In the genomic region with DNA sequence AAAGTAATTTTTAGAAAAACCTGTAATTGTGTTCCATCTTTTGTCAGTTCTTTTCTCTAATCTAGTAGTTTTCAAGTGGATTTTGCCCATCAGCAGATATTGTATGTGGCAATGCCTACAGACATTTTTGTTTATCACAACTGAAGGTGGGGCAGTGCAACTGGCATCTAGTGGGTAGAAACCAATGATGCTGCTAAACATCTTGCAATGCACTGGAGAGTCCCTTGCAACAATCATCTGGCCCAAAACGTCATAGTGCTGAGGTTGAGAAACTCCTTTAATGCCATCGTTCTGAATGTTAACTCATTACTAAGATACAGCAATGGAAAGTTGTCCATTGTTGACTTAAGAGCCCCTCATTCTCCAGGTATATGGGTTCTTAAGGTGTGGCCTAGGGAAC, we compare ENCODE assay signal across 19 cellular contexts.
DNase-seq lines count a peak whose midpoint lies in the region; ATAC-seq and TF ChIP-seq lines count a peak whose summit lies in the region.
"Had no signal": no experiment of that assay in that cellular context is flagged by ENCODE, and none has a peak within 500 bp of the region (broad histone marks: within the 10 kb centered on the region; RNA-seq: fewer than 3 reads in every experiment).

No MANE protein-coding gene starts in this region.

- peaks cover 12 to 17% of the 10 kb centered on the region in 2 donors for H3K4me1 ChIP-seq in gastrocnemius medialis

- H3K36me3 Mint-ChIP-seq in Calu3 (ENCODE audit: insufficient read depth, unreplicated experiment): peaks cover 5% of the 10 kb centered on the region

- DNase-seq in CD1c-positive myeloid dendritic cell (ENCODE audit: extremely low spot score) (peak; percentile 22), SK-MEL-5 (ENCODE audit: low read depth, low spot score) (peak; percentile 50), fibroblast of peridontal ligament (ENCODE audit: extremely low read depth) (peak; percentile 59), gastrocnemius medialis (no peak), RKO (ENCODE audit: low spot score) (no peak), Calu3 (no peak)
- no peak for DNase-seq in stimulated activated CD4-positive, alpha-beta T cell treated with anti-CD3 and anti-CD28 coated beads, Interleukin-4, amount 100 ng/mL, for 1 hour
- DNase-seq: CD8-positive, alpha-beta T cell; DMS153; GOT3; KG1; NCI-H1417; NCI-H1694 treated with DMSO at 0.1 percent for 48 hours; NCI-H2081 treated with DMSO at 0.1 percent for 48 hours; NCI-H2171 treated with DMSO at 0.1 percent for 48 hours; NCI-H446 treated with DMSO at 0.1 percent for 48 hours; NCI-H526 treated with DMSO at 0.1 percent for 48 hours; RPMI8226; SHP77 had no signal

- no peaks in the 10 kb centered on the region for H3K4me1 Mint-ChIP-seq in Calu3 (ENCODE audit: low read depth, unreplicated experiment)

- H3K9me3 ChIP-seq in gastrocnemius medialis: no peaks in the 10 kb centered on the region

- intact Hi-C loops in gastrocnemius medialis (cut with DNase I; ENCODE audit: low total_unique reads): no loop called here
- intact Hi-C loops in Calu3 (cut with micrococcal nuclease; ENCODE audit: unreplicated experiment): no loop called here

- in situ Hi-C loops in SK-MEL-5 (cut with HindIII; ENCODE audit: low pct_unique_long_range_greater_than_20kb, low sequenced_read_pairs): no loop called here
- in situ Hi-C loops in gastrocnemius medialis (cut with MboI; ENCODE audit: low sequenced_read_pairs in 4 of 4): no loop called here

- no peaks in the 10 kb centered on the region for H3K9me3 Mint-ChIP-seq in Calu3 (ENCODE audit: low read depth, unreplicated experiment)
- H3K9me3 Mint-ChIP-seq: CD8-positive, alpha-beta T cell had no signal

- CTCF ChIA-PET in Calu3 (lab: Charles Lee): no interaction called here

- no peaks in the 10 kb centered on the region for H3K27me3 Mint-ChIP-seq in Calu3 (ENCODE audit: unreplicated experiment)

- peaks cover 0 to 51% of the 10 kb centered on the region in 2 donors for H3K36me3 ChIP-seq in gastrocnemius medialis

- ATAC-seq in gastrocnemius medialis: no peak
- ATAC-seq: CD8-positive, alpha-beta T cell had no signal

- no peak overlapping the region for H3K27ac Mint-ChIP-seq in Calu3 (ENCODE audit: unreplicated experiment)
- H3K27ac Mint-ChIP-seq: CD8-positive, alpha-beta T cell had no signal

- no peaks in the 10 kb centered on the region for H3K27me3 ChIP-seq in gastrocnemius medialis

- BruUV-seq in Calu3 (replicated peaks; lab: Mats Ljungman, UMichigan): no TSS peak

- H3K27ac ChIP-seq in gastrocnemius medialis: peak overlapping the region in 3 of 4 donors; percentile 59 to 75 (median 62)

- no peak overlapping the region for H3K4me3 ChIP-seq in gastrocnemius medialis

- no peak for TF ChIP-seq POLR2A in gastrocnemius medialis (IDR thresholded peaks at IDR 0.05)

- H3K4me3 Mint-ChIP-seq in Calu3 (ENCODE audit: low read depth, unreplicated experiment): no peak overlapping the region
- H3K4me3 Mint-ChIP-seq: CD8-positive, alpha-beta T cell had no signal

- no peak for TF ChIP-seq CTCF in gastrocnemius medialis (IDR thresholded peaks at IDR 0.05 in 4 of 5, conservative IDR thresholded peaks at IDR 0.05 in 1 of 5)
- TF ChIP-seq CTCF in Calu3 (IDR thresholded peaks at IDR 0.05; ENCODE audit: unreplicated experiment): no peak

Comparison
In these comparisons a context has a peak if more than half of its experiments do, and no peak if none do; other contexts are left out.
1. DNase-seq: peak in CD1c-positive myeloid dendritic cell (single experiment), SK-MEL-5 (single experiment) and fibroblast of peridontal ligament (single experiment); none in gastrocnemius medialis (0 of 2), RKO (single experiment), stimulated activated CD4-positive, alpha-beta T cell treated with anti-CD3 and anti-CD28 coated beads, Interleukin-4, amount 100 ng/mL, for 1 hour (single experiment) and Calu3 (single experiment).